Comparison of ENCODE assay signal across 27 cellular contexts in the genomic region with DNA sequence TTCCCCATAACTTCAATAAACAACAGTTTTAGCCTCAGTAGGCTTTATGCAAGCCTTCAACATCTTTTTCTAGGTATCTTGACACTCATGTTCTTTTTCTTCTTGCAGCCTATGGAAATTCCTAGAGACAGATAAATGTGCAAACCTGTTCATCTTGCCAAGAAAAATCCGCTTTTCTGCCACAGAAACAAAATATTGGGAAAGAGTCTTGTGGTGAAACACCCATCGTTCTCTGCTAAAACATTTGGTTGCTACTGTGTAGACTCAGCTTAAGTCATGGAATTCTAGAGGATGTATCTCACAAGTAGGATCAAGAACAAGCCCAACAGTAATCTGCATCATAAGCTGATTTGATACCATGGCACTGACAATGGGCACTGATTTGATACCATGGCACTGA.
"Had no signal": no experiment of that assay in that cellular context is flagged by ENCODE, and none has a peak within 500 bp of the region (broad histone marks: within the 10 kb centered on the region; RNA-seq: fewer than 3 reads in every experiment).

No MANE protein-coding gene starts in this region.

- H3K9me3 Mint-ChIP-seq: activated naive CD8-positive, alpha-beta T cell treated with anti-CD3 and anti-CD28 coated beads for 36 hours; activated T-cell treated with anti-CD3 and anti-CD28 coated beads, Interleukin-2, amount 50 U/mL, for 4 hours; activated T-helper 2 cell treated with anti-CD3 and anti-CD28 coated beads, Interferon-gamma antibody, Interleukin-2, Interleukin-4, amounts not matched to agents 10 μg/mL and 5 μg/mL and 100 μg/mL, durations not matched to agents 14 hours and 24 hours and 36 hours; dendritic cell treated with granulocyte-macrophage colony-stimulating factor and Interleukin-4, amounts not matched to agents 40 ng/mL and 50 ng/mL, for 4 days; naive B cell; neural progenitor cell had no signal

- H3K9me3 ChIP-seq: testis, vagina had no signal

- H3K4me3 ChIP-seq: cardiac muscle cell, neural progenitor cell, smooth muscle cell, testis, vagina had no signal

- H3K36me3 Mint-ChIP-seq: activated naive CD8-positive, alpha-beta T cell treated with anti-CD3 and anti-CD28 coated beads for 36 hours had no signal

- DNase-seq: activated CD4-positive, alpha-beta T cell treated with anti-CD3 and anti-CD28 coated beads for 4 hours; activated CD4-positive, alpha-beta T cell treated with anti-CD3 and anti-CD28 coated beads, Interleukin-2, amount 50 U/mL, for 48 hours; activated CD4-positive, CD25-positive, alpha-beta regulatory T cell; activated CD8-positive, alpha-beta memory T cell treated with anti-CD3 and anti-CD28 coated beads, Interleukin-2, amount 50 U/mL, for 48 hours; activated naive CD4-positive, alpha-beta T cell; activated naive CD8-positive, alpha-beta T cell treated with anti-CD3 and anti-CD28 coated beads for 36 hours; activated T-cell treated with anti-CD3 and anti-CD28 coated beads, Interleukin-2, amount 50 U/mL, for 4 hours; amniotic stem cell; effector CD4-positive, alpha-beta T cell; erythroblast; left colon; mesenchymal stem cell; naive B cell; stimulated activated CD4-positive, alpha-beta T cell treated with anti-CD3 and anti-CD28 coated beads, Interleukin-15, amount 100 ng/mL, for 24 hours; stimulated activated naive CD4-positive, alpha-beta T cell; T1000; testis; trophoblast cell had no signal

- ATAC-seq: activated T-cell treated with anti-CD3 and anti-CD28 coated beads, Interleukin-2, amount 50 U/mL, for 4 hours; left colon; sciatic nerve had no signal

- H3K27ac Mint-ChIP-seq: activated naive CD8-positive, alpha-beta T cell treated with anti-CD3 and anti-CD28 coated beads for 36 hours; activated T-helper 2 cell treated with anti-CD3 and anti-CD28 coated beads, Interferon-gamma antibody, Interleukin-2, Interleukin-4, amounts not matched to agents 10 μg/mL and 5 μg/mL and 100 μg/mL, durations not matched to agents 14 hours and 24 hours and 36 hours; dendritic cell treated with granulocyte-macrophage colony-stimulating factor and Interleukin-4, amounts not matched to agents 40 ng/mL and 50 ng/mL, for 4 days; neural progenitor cell had no signal

- H3K27me3 Mint-ChIP-seq: activated naive CD8-positive, alpha-beta T cell treated with anti-CD3 and anti-CD28 coated beads for 36 hours; naive B cell had no signal

- H3K4me3 Mint-ChIP-seq: activated naive CD8-positive, alpha-beta T cell treated with anti-CD3 and anti-CD28 coated beads for 36 hours; activated T-cell treated with anti-CD3 and anti-CD28 coated beads, Interleukin-2, amount 50 U/mL, for 4 hours; dendritic cell treated with granulocyte-macrophage colony-stimulating factor and Interleukin-4, amounts not matched to agents 40 ng/mL and 50 ng/mL, for 4 days; neural progenitor cell had no signal

- H3K27me3 ChIP-seq: cardiac muscle cell, neural progenitor cell, testis, vagina had no signal

- H3K27ac ChIP-seq: cardiac muscle cell, neural progenitor cell, testis, vagina had no signal

- FAIRE-seq: endometrium, keratinocyte had no signal

- H3K36me3 ChIP-seq: cardiac muscle cell, neural progenitor cell, vagina had no signal
